Comparison of ENCODE assay signal across 9 cellular contexts in genomic region chr12:120649442-120650248, GRCh38. TPM values are rescaled to one million over a fixed set of nuclear protein-coding genes. Genes with fewer than 3 reads are reported as not detected.
DNase-seq lines count a peak whose midpoint lies in the region; ATAC-seq and TF ChIP-seq lines count a peak whose summit lies in the region.
"Had no signal": no experiment of that assay in that cellular context is flagged by ENCODE, and none has a peak within 500 bp of the region (broad histone marks: within the 10 kb centered on the region; RNA-seq: fewer than 3 reads in every experiment).

No MANE protein-coding gene starts in this region.

- no peaks in the 10 kb centered on the region for H3K9me3 ChIP-seq in iPS-18c (ENCODE audit: control insufficient read depth, insufficient read depth, low read length)

- no peak overlapping the region for H3K27ac Mint-ChIP-seq in activated T-cell treated with anti-CD3 and anti-CD28 coated beads, Interleukin-2, amount 50 U/mL, for 24 hours
- no peak overlapping the region for H3K27ac Mint-ChIP-seq in T-helper 2 cell treated with Interferon-gamma antibody and Interleukin-4, amounts not matched to agents 5 μg/mL and 100 μg/mL, for 36 hours
- peak overlapping the region; percentile 53 for H3K27ac Mint-ChIP-seq in type B pancreatic cell

- H3K9me3 Mint-ChIP-seq in activated T-cell treated with anti-CD3 and anti-CD28 coated beads, Interleukin-2, amount 50 U/mL, for 24 hours = no peaks in the 10 kb centered on the region
- H3K9me3 Mint-ChIP-seq in T-helper 2 cell treated with Interferon-gamma antibody and Interleukin-4, amounts not matched to agents 5 μg/mL and 100 μg/mL, for 36 hours = no peaks in the 10 kb centered on the region
- no peaks in the 10 kb centered on the region for H3K9me3 Mint-ChIP-seq in type B pancreatic cell
- H3K9me3 Mint-ChIP-seq: activated naive CD4-positive, alpha-beta T cell treated with anti-CD3 and anti-CD28 coated beads, Interleukin-2, amount 50 U/mL, for 72 hours had no signal

- TF ChIP-seq CTCF in type B pancreatic cell (conservative IDR thresholded peaks at IDR 0.05) = peak; percentile 52

- peaks cover 67% of the 10 kb centered on the region for H3K27me3 Mint-ChIP-seq in activated T-cell treated with anti-CD3 and anti-CD28 coated beads, Interleukin-2, amount 50 U/mL, for 24 hours
- peaks cover 51% of the 10 kb centered on the region for H3K27me3 Mint-ChIP-seq in T-helper 2 cell treated with Interferon-gamma antibody and Interleukin-4, amounts not matched to agents 5 μg/mL and 100 μg/mL, for 36 hours (ENCODE audit: low read depth)
- peaks cover 70% of the 10 kb centered on the region for H3K27me3 Mint-ChIP-seq in type B pancreatic cell

- H3K4me1 Mint-ChIP-seq in activated T-cell treated with anti-CD3 and anti-CD28 coated beads, Interleukin-2, amount 50 U/mL, for 24 hours (ENCODE audit: low read depth) = peaks cover 9% of the 10 kb centered on the region
- peaks cover 11% of the 10 kb centered on the region for H3K4me1 Mint-ChIP-seq in T-helper 2 cell treated with Interferon-gamma antibody and Interleukin-4, amounts not matched to agents 5 μg/mL and 100 μg/mL, for 36 hours (ENCODE audit: low read depth)
- peaks cover 47% of the 10 kb centered on the region for H3K4me1 Mint-ChIP-seq in type B pancreatic cell (ENCODE audit: unreplicated experiment)

- no peaks in the 10 kb centered on the region for H3K36me3 Mint-ChIP-seq in activated T-cell treated with anti-CD3 and anti-CD28 coated beads, Interleukin-2, amount 50 U/mL, for 24 hours (ENCODE audit: low read depth)
- H3K36me3 Mint-ChIP-seq in T-helper 2 cell treated with Interferon-gamma antibody and Interleukin-4, amounts not matched to agents 5 μg/mL and 100 μg/mL, for 36 hours (ENCODE audit: low read depth) = no peaks in the 10 kb centered on the region
- H3K36me3 Mint-ChIP-seq in type B pancreatic cell = no peaks in the 10 kb centered on the region
- H3K36me3 Mint-ChIP-seq: activated naive CD4-positive, alpha-beta T cell treated with anti-CD3 and anti-CD28 coated beads, Interleukin-2, amount 50 U/mL, for 72 hours had no signal

- H3K4me3 ChIP-seq in iPS-18c (ENCODE audit: insufficient read depth, low read depth, low read length) = peak overlapping the region; percentile 25; the same call in 1 of the 2 replicates

- ATAC-seq in GM18502 (IDR thresholded peaks at IDR 0.05; ENCODE audit: poor library complexity, unreplicated experiment) = no peak
- ATAC-seq in GM21381 (IDR thresholded peaks at IDR 0.05; ENCODE audit: unreplicated experiment) = no peak

- no peak for DNase-seq in activated T-cell treated with anti-CD3 and anti-CD28 coated beads, Interleukin-2, amount 50 U/mL, for 24 hours
- no peak for DNase-seq in activated T-cell treated with anti-CD3 and anti-CD28 coated beads, Interleukin-2, amount 50 U/mL, for 1 hour
- DNase-seq in T-helper 2 cell treated with Interferon-gamma antibody and Interleukin-4, amounts not matched to agents 5 μg/mL and 100 μg/mL, for 36 hours (ENCODE audit: low spot score) = no peak
- DNase-seq in type B pancreatic cell (ENCODE audit: extremely low spot score, unreplicated experiment) = no peak
- no peak for DNase-seq in NCI-H526 treated with DMSO at 0.1 percent for 48 hours (lab: John Stamatoyannopoulos, UW)

- H3K4me3 Mint-ChIP-seq in activated T-cell treated with anti-CD3 and anti-CD28 coated beads, Interleukin-2, amount 50 U/mL, for 24 hours = peak overlapping the region; percentile 23
- peak overlapping the region; percentile 73 for H3K4me3 Mint-ChIP-seq in T-helper 2 cell treated with Interferon-gamma antibody and Interleukin-4, amounts not matched to agents 5 μg/mL and 100 μg/mL, for 36 hours
- peak overlapping the region; percentile 82 for H3K4me3 Mint-ChIP-seq in type B pancreatic cell

RNA-seq across cellular contexts. Expression of gene CABP1, which starts 9.2 kb away (rescaled TPM):
- total RNA-seq in type B pancreatic cell (ENCODE audit: low replicate concordance) = 0.26 and 0.56 TPM in 2 replicates

RNA-seq across cellular contexts. Expression of gene MLEC, which starts 37.3 kb away (rescaled TPM):
- 168 and 172 TPM in 2 replicates for total RNA-seq in type B pancreatic cell (ENCODE audit: low replicate concordance)

Comparison
In these comparisons a context has a peak if more than half of its experiments do, and no peak if none do; other contexts are left out.
1. H3K4me3 Mint-ChIP-seq: peak in every context shown above with its lines; median percentile 82 in type B pancreatic cell; 73 in T-helper 2 cell treated with Interferon-gamma antibody and Interleukin-4, amounts not matched to agents 5 μg/mL and 100 μg/mL, for 36 hours; 23 in activated T-cell treated with anti-CD3 and anti-CD28 coated beads, Interleukin-2, amount 50 U/mL, for 24 hours.